In genomic region chr10:74175510-74176379, GRCh38 we compare ENCODE assay signal across 8 cellular contexts. TPM values are rescaled to one million over a fixed set of nuclear protein-coding genes. Genes with fewer than 3 reads are reported as not detected.
DNase-seq lines count a peak whose midpoint lies in the region; ATAC-seq lines count a peak whose summit lies in the region.

No MANE protein-coding gene starts in this region.

- H3K36me3 ChIP-seq in thymus (ENCODE audit: control insufficient read depth, insufficient read depth) = no peaks in the 10 kb centered on the region

- no peaks in the 10 kb centered on the region for H3K27me3 ChIP-seq in thymus (ENCODE audit: control insufficient read depth, insufficient read depth)

- H3K36me3 Mint-ChIP-seq in activated T-cell treated with anti-CD3 and anti-CD28 coated beads, Interleukin-2, amount 50 U/mL, for 24 hours (ENCODE audit: low read depth) = peaks cover 25% of the 10 kb centered on the region
- H3K36me3 Mint-ChIP-seq in activated naive CD8-positive, alpha-beta T cell treated with anti-CD3 and anti-CD28 coated beads, Interleukin-2, amount 50 U/mL, for 24 hours (ENCODE audit: low read depth) = peaks cover 10% of the 10 kb centered on the region

- peak overlapping the region; percentile 91 for H3K27ac ChIP-seq in thymus (ENCODE audit: low read depth)

- peak overlapping the region; percentile 90 for H3K4me3 ChIP-seq in thymus (ENCODE audit: low read length)

- H3K27ac Mint-ChIP-seq in activated T-cell treated with anti-CD3 and anti-CD28 coated beads, Interleukin-2, amount 50 U/mL, for 24 hours = peak overlapping the region; percentile 98
- peak overlapping the region; percentile 96 for H3K27ac Mint-ChIP-seq in activated naive CD8-positive, alpha-beta T cell treated with anti-CD3 and anti-CD28 coated beads, Interleukin-2, amount 50 U/mL, for 24 hours

- H3K4me1 ChIP-seq in thymus (ENCODE audit: control insufficient read depth, insufficient read depth, low read length) = peaks cover 6% of the 10 kb centered on the region

- no peak for DNase-seq in activated T-cell treated with anti-CD3 and anti-CD28 coated beads, Interleukin-2, amount 50 U/mL, for 24 hours
- DNase-seq in activated T-cell treated with anti-CD3 and anti-CD28 coated beads, Interleukin-2, amount 50 U/mL, for 48 hours = no peak
- DNase-seq in activated naive CD8-positive, alpha-beta T cell treated with anti-CD3 and anti-CD28 coated beads, Interleukin-2, amount 50 U/mL, for 24 hours = no peak
- no peak for DNase-seq in left colon
- no peak for DNase-seq in activated CD8-positive, alpha-beta memory T cell treated with anti-CD3 and anti-CD28 coated beads, Interleukin-2, amount 50 U/mL, for 48 hours

- H3K9me3 Mint-ChIP-seq in activated T-cell treated with anti-CD3 and anti-CD28 coated beads, Interleukin-2, amount 50 U/mL, for 24 hours = no peaks in the 10 kb centered on the region
- no peaks in the 10 kb centered on the region for H3K9me3 Mint-ChIP-seq in activated naive CD8-positive, alpha-beta T cell treated with anti-CD3 and anti-CD28 coated beads, Interleukin-2, amount 50 U/mL, for 24 hours

- no peak for ATAC-seq in activated naive CD8-positive, alpha-beta T cell treated with anti-CD3 and anti-CD28 coated beads, Interleukin-2, amount 50 U/mL, for 24 hours
- ATAC-seq in left colon = peak; percentile 1
- no peak for ATAC-seq in GM21515 (IDR thresholded peaks at IDR 0.05; ENCODE audit: unreplicated experiment)
- ATAC-seq in HG03045 (IDR thresholded peaks at IDR 0.05; ENCODE audit: unreplicated experiment) = no peak

- intact Hi-C loops in left colon (cut with DNase I, micrococcal nuclease) = no loop called here

- peaks cover 44% of the 10 kb centered on the region for H3K4me1 Mint-ChIP-seq in activated T-cell treated with anti-CD3 and anti-CD28 coated beads, Interleukin-2, amount 50 U/mL, for 24 hours (ENCODE audit: low read depth)
- peaks cover 46% of the 10 kb centered on the region for H3K4me1 Mint-ChIP-seq in activated naive CD8-positive, alpha-beta T cell treated with anti-CD3 and anti-CD28 coated beads, Interleukin-2, amount 50 U/mL, for 24 hours

- no peaks in the 10 kb centered on the region for H3K9me3 ChIP-seq in thymus (ENCODE audit: control insufficient read depth)

- peak overlapping the region; percentile 89 for H3K4me3 Mint-ChIP-seq in activated T-cell treated with anti-CD3 and anti-CD28 coated beads, Interleukin-2, amount 50 U/mL, for 24 hours
- peak overlapping the region; percentile 94 for H3K4me3 Mint-ChIP-seq in activated naive CD8-positive, alpha-beta T cell treated with anti-CD3 and anti-CD28 coated beads, Interleukin-2, amount 50 U/mL, for 24 hours

- H3K27me3 Mint-ChIP-seq in activated T-cell treated with anti-CD3 and anti-CD28 coated beads, Interleukin-2, amount 50 U/mL, for 24 hours = no peaks in the 10 kb centered on the region
- H3K27me3 Mint-ChIP-seq in activated naive CD8-positive, alpha-beta T cell treated with anti-CD3 and anti-CD28 coated beads, Interleukin-2, amount 50 U/mL, for 24 hours = no peaks in the 10 kb centered on the region

- 38% methylated on average over 10 of the region's 10 CpGs for WGBS in thymus

RNA-seq across cellular contexts. Expression of gene ADK, which starts 24.7 kb away (rescaled TPM):
- total RNA-seq in left colon = 10 to 100 TPM; 16.2 to 16.4 TPM
- 32.0 TPM for polyA plus RNA-seq in thymus

RNA-seq across cellular contexts. Expression of gene AP3M1, which starts 25.1 kb away (rescaled TPM):
- total RNA-seq in left colon = 10 to 100 TPM; 28.3 to 31.2 TPM
- 14.9 TPM for polyA plus RNA-seq in thymus
